Comparison of ENCODE assay signal across 1 cellular context in the genomic region with DNA sequence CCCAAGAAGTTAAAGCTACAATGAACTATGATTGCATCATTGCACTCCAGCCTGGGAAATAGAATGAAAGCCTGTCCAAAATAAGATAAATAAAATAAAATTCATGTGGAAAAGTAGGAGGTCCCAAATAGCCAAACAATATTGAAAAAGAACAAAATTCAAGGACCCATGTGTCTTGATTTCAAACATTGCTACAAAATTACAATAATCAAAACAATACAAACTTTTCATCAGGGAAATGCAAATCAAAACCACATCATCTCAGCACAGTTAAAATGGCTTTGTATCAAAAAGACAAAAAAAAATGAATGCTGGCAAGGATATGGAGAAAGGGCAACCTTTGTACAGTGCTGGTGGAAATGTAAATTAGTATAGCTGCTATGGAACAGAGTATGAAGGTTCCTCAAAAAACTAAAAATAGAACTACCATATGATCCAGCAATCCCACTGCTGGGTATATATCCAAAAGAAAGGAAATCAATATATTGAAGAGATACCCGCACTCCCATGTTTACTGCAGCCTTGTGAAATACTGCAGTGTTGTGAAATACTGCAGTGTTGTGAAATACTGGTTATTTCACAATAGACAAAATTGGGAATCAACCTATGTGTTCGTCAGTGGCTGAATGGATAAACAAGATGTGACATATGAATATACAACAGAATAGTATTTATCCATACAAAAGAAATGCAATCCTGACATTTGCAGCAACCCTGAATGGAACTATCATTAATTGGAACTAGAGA.
TF ChIP-seq lines count a peak whose summit lies in the region.

No MANE protein-coding gene starts in this region.

TF ChIP-seq in HepG2, 621 proteins besides CTCF, POLR2A, EP300 and RAD21 (continued from another document and continues in another):
- TF ChIP-seq, protein P1, sequence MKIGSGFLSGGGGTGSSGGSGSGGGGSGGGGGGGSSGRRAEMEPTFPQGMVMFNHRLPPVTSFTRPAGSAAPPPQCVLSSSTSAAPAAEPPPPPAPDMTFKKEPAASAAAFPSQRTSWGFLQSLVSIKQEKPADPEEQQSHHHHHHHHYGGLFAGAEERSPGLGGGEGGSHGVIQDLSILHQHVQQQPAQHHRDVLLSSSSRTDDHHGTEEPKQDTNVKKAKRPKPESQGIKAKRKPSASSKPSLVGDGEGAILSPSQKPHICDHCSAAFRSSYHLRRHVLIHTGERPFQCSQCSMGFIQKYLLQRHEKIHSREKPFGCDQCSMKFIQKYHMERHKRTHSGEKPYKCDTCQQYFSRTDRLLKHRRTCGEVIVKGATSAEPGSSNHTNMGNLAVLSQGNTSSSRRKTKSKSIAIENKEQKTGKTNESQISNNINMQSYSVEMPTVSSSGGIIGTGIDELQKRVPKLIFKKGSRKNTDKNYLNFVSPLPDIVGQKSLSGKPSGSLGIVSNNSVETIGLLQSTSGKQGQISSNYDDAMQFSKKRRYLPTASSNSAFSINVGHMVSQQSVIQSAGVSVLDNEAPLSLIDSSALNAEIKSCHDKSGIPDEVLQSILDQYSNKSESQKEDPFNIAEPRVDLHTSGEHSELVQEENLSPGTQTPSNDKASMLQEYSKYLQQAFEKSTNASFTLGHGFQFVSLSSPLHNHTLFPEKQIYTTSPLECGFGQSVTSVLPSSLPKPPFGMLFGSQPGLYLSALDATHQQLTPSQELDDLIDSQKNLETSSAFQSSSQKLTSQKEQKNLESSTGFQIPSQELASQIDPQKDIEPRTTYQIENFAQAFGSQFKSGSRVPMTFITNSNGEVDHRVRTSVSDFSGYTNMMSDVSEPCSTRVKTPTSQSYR (CRISPR knock-in tag; IDR thresholded peaks at IDR 0.05; ENCODE audit: borderline replicate concordance): no peak
- TF ChIP-seq, protein P2, sequence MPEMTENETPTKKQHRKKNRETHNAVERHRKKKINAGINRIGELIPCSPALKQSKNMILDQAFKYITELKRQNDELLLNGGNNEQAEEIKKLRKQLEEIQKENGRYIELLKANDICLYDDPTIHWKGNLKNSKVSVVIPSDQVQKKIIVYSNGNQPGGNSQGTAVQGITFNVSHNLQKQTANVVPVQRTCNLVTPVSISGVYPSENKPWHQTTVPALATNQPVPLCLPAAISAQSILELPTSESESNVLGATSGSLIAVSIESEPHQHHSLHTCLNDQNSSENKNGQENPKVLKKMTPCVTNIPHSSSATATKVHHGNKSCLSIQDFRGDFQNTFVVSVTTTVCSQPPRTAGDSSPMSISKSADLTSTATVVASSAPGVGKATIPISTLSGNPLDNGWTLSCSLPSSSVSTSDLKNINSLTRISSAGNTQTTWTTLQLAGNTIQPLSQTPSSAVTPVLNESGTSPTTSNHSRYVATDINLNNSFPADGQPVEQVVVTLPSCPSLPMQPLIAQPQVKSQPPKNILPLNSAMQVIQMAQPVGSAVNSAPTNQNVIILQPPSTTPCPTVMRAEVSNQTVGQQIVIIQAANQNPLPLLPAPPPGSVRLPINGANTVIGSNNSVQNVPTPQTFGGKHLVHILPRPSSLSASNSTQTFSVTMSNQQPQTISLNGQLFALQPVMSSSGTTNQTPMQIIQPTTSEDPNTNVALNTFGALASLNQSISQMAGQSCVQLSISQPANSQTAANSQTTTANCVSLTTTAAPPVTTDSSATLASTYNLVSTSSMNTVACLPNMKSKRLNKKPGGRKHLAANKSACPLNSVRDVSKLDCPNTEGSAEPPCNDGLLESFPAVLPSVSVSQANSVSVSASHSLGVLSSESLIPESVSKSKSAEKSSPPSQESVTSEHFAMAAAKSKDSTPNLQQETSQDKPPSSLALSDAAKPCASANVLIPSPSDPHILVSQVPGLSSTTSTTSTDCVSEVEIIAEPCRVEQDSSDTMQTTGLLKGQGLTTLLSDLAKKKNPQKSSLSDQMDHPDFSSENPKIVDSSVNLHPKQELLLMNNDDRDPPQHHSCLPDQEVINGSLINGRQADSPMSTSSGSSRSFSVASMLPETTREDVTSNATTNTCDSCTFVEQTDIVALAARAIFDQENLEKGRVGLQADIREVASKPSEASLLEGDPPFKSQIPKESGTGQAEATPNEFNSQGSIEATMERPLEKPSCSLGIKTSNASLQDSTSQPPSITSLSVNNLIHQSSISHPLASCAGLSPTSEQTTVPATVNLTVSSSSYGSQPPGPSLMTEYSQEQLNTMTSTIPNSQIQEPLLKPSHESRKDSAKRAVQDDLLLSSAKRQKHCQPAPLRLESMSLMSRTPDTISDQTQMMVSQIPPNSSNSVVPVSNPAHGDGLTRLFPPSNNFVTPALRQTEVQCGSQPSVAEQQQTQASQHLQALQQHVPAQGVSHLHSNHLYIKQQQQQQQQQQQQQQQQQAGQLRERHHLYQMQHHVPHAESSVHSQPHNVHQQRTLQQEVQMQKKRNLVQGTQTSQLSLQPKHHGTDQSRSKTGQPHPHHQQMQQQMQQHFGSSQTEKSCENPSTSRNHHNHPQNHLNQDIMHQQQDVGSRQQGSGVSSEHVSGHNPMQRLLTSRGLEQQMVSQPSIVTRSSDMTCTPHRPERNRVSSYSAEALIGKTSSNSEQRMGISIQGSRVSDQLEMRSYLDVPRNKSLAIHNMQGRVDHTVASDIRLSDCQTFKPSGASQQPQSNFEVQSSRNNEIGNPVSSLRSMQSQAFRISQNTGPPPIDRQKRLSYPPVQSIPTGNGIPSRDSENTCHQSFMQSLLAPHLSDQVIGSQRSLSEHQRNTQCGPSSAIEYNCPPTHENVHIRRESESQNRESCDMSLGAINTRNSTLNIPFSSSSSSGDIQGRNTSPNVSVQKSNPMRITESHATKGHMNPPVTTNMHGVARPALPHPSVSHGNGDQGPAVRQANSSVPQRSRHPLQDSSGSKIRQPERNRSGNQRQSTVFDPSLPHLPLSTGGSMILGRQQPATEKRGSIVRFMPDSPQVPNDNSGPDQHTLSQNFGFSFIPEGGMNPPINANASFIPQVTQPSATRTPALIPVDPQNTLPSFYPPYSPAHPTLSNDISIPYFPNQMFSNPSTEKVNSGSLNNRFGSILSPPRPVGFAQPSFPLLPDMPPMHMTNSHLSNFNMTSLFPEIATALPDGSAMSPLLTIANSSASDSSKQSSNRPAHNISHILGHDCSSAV (CRISPR knock-in tag; IDR thresholded peaks at IDR 0.05; ENCODE audit: borderline replicate concordance): no peak
- TF ChIP-seq ZNF296 (CRISPR knock-in tag; conservative IDR thresholded peaks at IDR 0.05): no peak
- peak; percentile 91 for TF ChIP-seq GATAD2A (CRISPR knock-in tag; IDR thresholded peaks at IDR 0.05)
- peak; percentile 60; the same call in 1 of the 2 replicates for TF ChIP-seq HHEX (CRISPR knock-in tag; IDR thresholded peaks at IDR 0.05)
- peak; percentile 28 for TF ChIP-seq TBL1XR1 (IDR thresholded peaks at IDR 0.05; ENCODE audit: borderline replicate concordance, low read length, partially characterized antibody)
- no peak for TF ChIP-seq ZNF333 (CRISPR knock-in tag; IDR thresholded peaks at IDR 0.05; ENCODE audit: borderline replicate concordance)
- TF ChIP-seq PRPF4 (IDR thresholded peaks at IDR 0.05; ENCODE audit: low read depth, low read length, poor library complexity, severe bottlenecking): no peak
- TF ChIP-seq RFX3 (CRISPR knock-in tag; IDR thresholded peaks at IDR 0.05): 0 out of 2 replicates have a peak, but pooled peaks have one; percentile 14
- peak; percentile 82 for TF ChIP-seq FOXP4 (CRISPR knock-in tag; IDR thresholded peaks at IDR 0.05)
- no peak for TF ChIP-seq MBNL3 (CRISPR knock-in tag; conservative IDR thresholded peaks at IDR 0.05)
- no peak for TF ChIP-seq ZNF761 (CRISPR knock-in tag; conservative IDR thresholded peaks at IDR 0.05)
- no peak for TF ChIP-seq ZNF577 (CRISPR knock-in tag; IDR thresholded peaks at IDR 0.05; ENCODE audit: borderline replicate concordance, low read depth)
- peak; percentile 69; the same call in 1 of the 2 replicates for TF ChIP-seq NCOR1 (IDR thresholded peaks at IDR 0.05; ENCODE audit: borderline replicate concordance, low read length)
- TF ChIP-seq MED8 (CRISPR knock-in tag; IDR thresholded peaks at IDR 0.05; ENCODE audit: insufficient replicate concordance): no peak
- TF ChIP-seq TBX2 (CRISPR knock-in tag; IDR thresholded peaks at IDR 0.05; ENCODE audit: borderline replicate concordance): no peak
- TF ChIP-seq ZBTB14 (CRISPR knock-in tag; IDR thresholded peaks at IDR 0.05): no peak
- TF ChIP-seq PPARG (CRISPR knock-in tag; conservative IDR thresholded peaks at IDR 0.05): no peak
- TF ChIP-seq SP2 (CRISPR knock-in tag; IDR thresholded peaks at IDR 0.05): no peak
- no peak for TF ChIP-seq TRAFD1 (CRISPR knock-in tag; IDR thresholded peaks at IDR 0.05; ENCODE audit: borderline replicate concordance)
- TF ChIP-seq, protein P3, sequence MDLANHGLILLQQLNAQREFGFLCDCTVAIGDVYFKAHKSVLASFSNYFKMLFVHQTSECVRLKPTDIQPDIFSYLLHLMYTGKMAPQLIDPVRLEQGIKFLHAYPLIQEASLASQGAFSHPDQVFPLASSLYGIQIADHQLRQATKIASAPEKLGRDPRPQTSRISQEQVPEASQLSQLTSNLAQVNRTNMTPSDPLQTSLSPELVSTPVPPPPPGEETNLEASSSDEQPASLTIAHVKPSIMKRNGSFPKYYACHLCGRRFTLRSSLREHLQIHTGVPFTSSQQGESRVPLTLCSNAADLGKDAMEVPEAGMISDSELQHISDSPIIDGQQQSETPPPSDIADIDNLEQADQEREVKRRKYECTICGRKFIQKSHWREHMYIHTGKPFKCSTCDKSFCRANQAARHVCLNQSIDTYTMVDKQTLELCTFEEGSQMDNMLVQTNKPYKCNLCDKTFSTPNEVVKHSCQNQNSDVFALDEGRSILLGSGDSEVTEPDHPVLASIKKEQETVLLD (CRISPR knock-in tag; IDR thresholded peaks at IDR 0.05; ENCODE audit: low read depth): no peak
- 0 out of 2 replicates have a peak, but pooled peaks have one; percentile 46 for TF ChIP-seq ZNF205 (CRISPR knock-in tag; IDR thresholded peaks at IDR 0.05)
- no peak for TF ChIP-seq ZNF138 (CRISPR knock-in tag; IDR thresholded peaks at IDR 0.05; ENCODE audit: low read depth)
- TF ChIP-seq PHB2 (IDR thresholded peaks at IDR 0.05; ENCODE audit: partially characterized antibody): no peak
- no peak for TF ChIP-seq ZNF225 (CRISPR knock-in tag; IDR thresholded peaks at IDR 0.05)
- peak; percentile 99 for TF ChIP-seq MEF2D (CRISPR knock-in tag; IDR thresholded peaks at IDR 0.05)
- peak; percentile 83; the same call in 1 of the 2 replicates for TF ChIP-seq ZNF331 (CRISPR knock-in tag; IDR thresholded peaks at IDR 0.05)
- TF ChIP-seq ZNF280D (CRISPR knock-in tag; IDR thresholded peaks at IDR 0.05): peak; percentile 83; the same call in 1 of the 2 replicates
- peak; percentile 93 for TF ChIP-seq FOXA3 (CRISPR knock-in tag; IDR thresholded peaks at IDR 0.05)
- TF ChIP-seq, protein P4, sequence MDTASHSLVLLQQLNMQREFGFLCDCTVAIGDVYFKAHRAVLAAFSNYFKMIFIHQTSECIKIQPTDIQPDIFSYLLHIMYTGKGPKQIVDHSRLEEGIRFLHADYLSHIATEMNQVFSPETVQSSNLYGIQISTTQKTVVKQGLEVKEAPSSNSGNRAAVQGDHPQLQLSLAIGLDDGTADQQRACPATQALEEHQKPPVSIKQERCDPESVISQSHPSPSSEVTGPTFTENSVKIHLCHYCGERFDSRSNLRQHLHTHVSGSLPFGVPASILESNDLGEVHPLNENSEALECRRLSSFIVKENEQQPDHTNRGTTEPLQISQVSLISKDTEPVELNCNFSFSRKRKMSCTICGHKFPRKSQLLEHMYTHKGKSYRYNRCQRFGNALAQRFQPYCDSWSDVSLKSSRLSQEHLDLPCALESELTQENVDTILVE (CRISPR knock-in tag; IDR thresholded peaks at IDR 0.05): peak; percentile 35; the same call in 1 of the 2 replicates
